Comparison of ENCODE assay signal across 20 cellular contexts in genomic region chr13:101242720-101243119, GRCh38.
"Had no signal": no experiment of that assay in that cellular context is flagged by ENCODE, and none has a peak within 500 bp of the region (broad histone marks: within the 10 kb centered on the region; RNA-seq: fewer than 3 reads in every experiment).

No MANE protein-coding gene starts in this region.

- H3K4me1 ChIP-seq: pancreas, sigmoid colon, spleen had no signal

- H3K36me3 ChIP-seq: neutrophil, pancreas, sigmoid colon, spleen had no signal

- H3K27me3 Mint-ChIP-seq: natural killer cell treated with Interleukin-12 subunit alpha and Interleukin-12 subunit beta and Interleukin-15 and Interleukin-18, amount 100 ng/mL, for 72 hours had no signal

- H3K36me3 Mint-ChIP-seq: activated naive CD4-positive, alpha-beta T cell treated with anti-CD3 and anti-CD28 coated beads, Interleukin-2, amount 50 U/mL, for 72 hours; mesothelial cell of epicardium; natural killer cell treated with Interleukin-12 subunit alpha and Interleukin-12 subunit beta and Interleukin-15 and Interleukin-18, amount 100 ng/mL, for 72 hours; stimulated activated memory B cell treated with anti-CD40 and anti-IgM and Interleukin-4, amounts not matched to agents 10 μg/mL and 1 μg/mL and 100 μg/mL, for 72 hours had no signal

- H3K9me3 ChIP-seq: neutrophil, pancreas, sigmoid colon, spleen had no signal

- H3K27ac ChIP-seq: neutrophil, pancreas, sigmoid colon, spleen had no signal

- ATAC-seq: activated CD4-positive, CD25-positive, alpha-beta regulatory T cell treated with anti-CD3 and anti-CD28 coated beads, Interleukin-2, amount 50 U/mL, for 24 hours; activated T-cell treated with anti-CD3 and anti-CD28 coated beads, Interleukin-2, amount 50 U/mL, for 4 hours; esophagus mucosa; natural killer cell treated with Interleukin-12 subunit alpha and Interleukin-12 subunit beta and Interleukin-15 and Interleukin-18, amount 100 ng/mL, for 72 hours; pancreas; stimulated activated memory B cell treated with anti-CD40 and anti-IgM and Interleukin-4, amounts not matched to agents 10 μg/mL and 1 μg/mL and 100 μg/mL, for 72 hours had no signal

- H3K9me3 Mint-ChIP-seq: activated CD4-positive, alpha-beta T cell treated with anti-CD3 and anti-CD28 coated beads, Interleukin-2, amount 10 ng/mL, durations not matched to agents 7 days and 5 days; activated naive CD4-positive, alpha-beta T cell treated with anti-CD3 and anti-CD28 coated beads, Interleukin-2, amount 50 U/mL, for 72 hours; activated T-cell treated with anti-CD3 and anti-CD28 coated beads, Interleukin-2, amount 50 U/mL, for 4 hours; stimulated activated memory B cell treated with anti-CD40 and anti-IgM and Interleukin-4, amounts not matched to agents 10 μg/mL and 1 μg/mL and 100 μg/mL, for 72 hours had no signal

- H3K27me3 ChIP-seq: neutrophil, pancreas, sigmoid colon, spleen had no signal

- H3K4me3 Mint-ChIP-seq: activated CD4-positive, alpha-beta T cell treated with anti-CD3 and anti-CD28 coated beads, Interleukin-2, amount 10 ng/mL, durations not matched to agents 7 days and 5 days; activated T-cell treated with anti-CD3 and anti-CD28 coated beads, Interleukin-2, amount 50 U/mL, for 4 hours; mesothelial cell of epicardium; natural killer cell treated with Interleukin-12 subunit alpha and Interleukin-12 subunit beta and Interleukin-15 and Interleukin-18, amount 100 ng/mL, for 72 hours; stimulated activated memory B cell treated with anti-CD40 and anti-IgM and Interleukin-4, amounts not matched to agents 10 μg/mL and 1 μg/mL and 100 μg/mL, for 72 hours had no signal

- H3K4me1 Mint-ChIP-seq: stimulated activated memory B cell treated with anti-CD40 and anti-IgM and Interleukin-4, amounts not matched to agents 10 μg/mL and 1 μg/mL and 100 μg/mL, for 72 hours had no signal

- DNase-seq: activated CD4-positive, alpha-beta T cell treated with anti-CD3 and anti-CD28 coated beads, Interleukin-2, amount 10 ng/mL, durations not matched to agents 7 days and 5 days; activated CD8-positive, alpha-beta memory T cell treated with anti-CD3 and anti-CD28 coated beads, Interleukin-2, amount 50 U/mL, for 4 hours; activated gamma-delta T cell treated with Interleukin-2 at 50 U/mL for 16 hours; activated T-cell treated with anti-CD3 and anti-CD28 coated beads, Interleukin-2, amount 50 U/mL, for 4 hours; foreskin melanocyte; glutamatergic neuron; hippocampal formation; pancreas; sigmoid colon; spleen; stimulated activated CD4-positive, alpha-beta T cell treated with anti-CD3 and anti-CD28 coated beads, Interleukin-4, amount 100 ng/mL, for 4 hours; T1000 had no signal

- H3K4me3 ChIP-seq: lung, pancreas, sigmoid colon, spleen had no signal

- H3K27ac Mint-ChIP-seq: activated CD4-positive, alpha-beta T cell treated with anti-CD3 and anti-CD28 coated beads, Interleukin-2, amount 10 ng/mL, durations not matched to agents 7 days and 5 days; activated naive CD4-positive, alpha-beta T cell treated with anti-CD3 and anti-CD28 coated beads, Interleukin-2, amount 50 U/mL, for 72 hours; mesothelial cell of epicardium; natural killer cell treated with Interleukin-12 subunit alpha and Interleukin-12 subunit beta and Interleukin-15 and Interleukin-18, amount 100 ng/mL, for 72 hours; stimulated activated memory B cell treated with anti-CD40 and anti-IgM and Interleukin-4, amounts not matched to agents 10 μg/mL and 1 μg/mL and 100 μg/mL, for 72 hours had no signal
